In genomic region chr5:65566505-65566904, GRCh38 we compare ENCODE assay signal across 24 cellular contexts. TPM values are rescaled to one million over a fixed set of nuclear protein-coding genes. Genes with fewer than 3 reads are reported as not detected.
DNase-seq lines count a peak whose midpoint lies in the region; ATAC-seq and TF ChIP-seq lines count a peak whose summit lies in the region.
"Had no signal": no experiment of that assay in that cellular context is flagged by ENCODE, and none has a peak within 500 bp of the region (broad histone marks: within the 10 kb centered on the region; RNA-seq: fewer than 3 reads in every experiment).

No MANE protein-coding gene starts in this region.

- no peak overlapping the region for H3K4me3 Mint-ChIP-seq in T-helper 2 cell treated with Interferon-gamma antibody and Interleukin-4, amounts not matched to agents 5 μg/mL and 100 μg/mL, for 36 hours
- peak overlapping the region; percentile 17 for H3K4me3 Mint-ChIP-seq in stimulated activated naive CD8-positive, alpha-beta T cell treated with anti-CD3 and anti-CD28 coated beads, Interleukin-15, Interleukin-2, amounts not matched to agents 100 ng/mL and 50 ng/mL, for 24 hours
- no peak overlapping the region for H3K4me3 Mint-ChIP-seq in stimulated activated naive CD8-positive, alpha-beta T cell treated with anti-CD3 and anti-CD28 coated beads, Interleukin-15, amount 100 ng/mL, for 72 hours
- peak overlapping the region; percentile 27 for H3K4me3 Mint-ChIP-seq in activated naive CD8-positive, alpha-beta T cell treated with anti-CD3 and anti-CD28 coated beads, Interleukin-2, amount 50 U/mL, for 24 hours
- no peak overlapping the region for H3K4me3 Mint-ChIP-seq in activated CD4-positive, alpha-beta T cell treated with anti-CD3 and anti-CD28 coated beads, Interleukin-2, amount 10 ng/mL, durations not matched to agents 24 days and 14 days

- H3K4me1 ChIP-seq in ovary (ENCODE audit: insufficient read depth) = peaks cover 7% of the 10 kb centered on the region

- H3K36me3 ChIP-seq in ovary = no peaks in the 10 kb centered on the region

- intact Hi-C loops in ovary (cut with DNase I) = no loop called here
- intact Hi-C loops in activated CD4-positive, alpha-beta T cell treated with anti-CD3 and anti-CD28 coated beads, Interleukin-2, amount 10 ng/mL, durations not matched to agents 24 days and 14 days (cut with micrococcal nuclease) = no loop called here

- H3K27ac ChIP-seq in ovary = no peak overlapping the region
- H3K27ac ChIP-seq: 22Rv1, BLaER1, SJSA1 had no signal

- no peak for ATAC-seq in stimulated activated naive CD8-positive, alpha-beta T cell treated with anti-CD3 and anti-CD28 coated beads, Interleukin-15, amount 100 ng/mL, for 72 hours
- no peak for ATAC-seq in activated naive CD8-positive, alpha-beta T cell treated with anti-CD3 and anti-CD28 coated beads, Interleukin-2, amount 50 U/mL, for 24 hours
- ATAC-seq in esophagus mucosa = no peak
- ATAC-seq: HCT116 had no signal

- H3K9me3 ChIP-seq in ovary = no peaks in the 10 kb centered on the region
- H3K9me3 ChIP-seq: BLaER1, MG63, SJSA1 had no signal

- H3K27ac Mint-ChIP-seq in T-helper 2 cell treated with Interferon-gamma antibody and Interleukin-4, amounts not matched to agents 5 μg/mL and 100 μg/mL, for 36 hours = peak overlapping the region; percentile 59
- peak overlapping the region; percentile 56 for H3K27ac Mint-ChIP-seq in stimulated activated naive CD8-positive, alpha-beta T cell treated with anti-CD3 and anti-CD28 coated beads, Interleukin-15, Interleukin-2, amounts not matched to agents 100 ng/mL and 50 ng/mL, for 24 hours
- H3K27ac Mint-ChIP-seq in stimulated activated naive CD8-positive, alpha-beta T cell treated with anti-CD3 and anti-CD28 coated beads, Interleukin-15, amount 100 ng/mL, for 72 hours = no peak overlapping the region
- peak overlapping the region; percentile 79 for H3K27ac Mint-ChIP-seq in activated naive CD8-positive, alpha-beta T cell treated with anti-CD3 and anti-CD28 coated beads, Interleukin-2, amount 50 U/mL, for 24 hours
- H3K27ac Mint-ChIP-seq in activated CD4-positive, alpha-beta T cell treated with anti-CD3 and anti-CD28 coated beads, Interleukin-2, amount 10 ng/mL, durations not matched to agents 24 days and 14 days = no peak overlapping the region

- H3K4me3 ChIP-seq in ovary = no peak overlapping the region
- H3K4me3 ChIP-seq: BLaER1, MG63, SJSA1 had no signal

- H3K9me3 Mint-ChIP-seq in T-helper 2 cell treated with Interferon-gamma antibody and Interleukin-4, amounts not matched to agents 5 μg/mL and 100 μg/mL, for 36 hours = no peaks in the 10 kb centered on the region
- no peaks in the 10 kb centered on the region for H3K9me3 Mint-ChIP-seq in stimulated activated naive CD8-positive, alpha-beta T cell treated with anti-CD3 and anti-CD28 coated beads, Interleukin-15, Interleukin-2, amounts not matched to agents 100 ng/mL and 50 ng/mL, for 24 hours
- H3K9me3 Mint-ChIP-seq in stimulated activated naive CD8-positive, alpha-beta T cell treated with anti-CD3 and anti-CD28 coated beads, Interleukin-15, amount 100 ng/mL, for 72 hours = no peaks in the 10 kb centered on the region
- H3K9me3 Mint-ChIP-seq in activated naive CD8-positive, alpha-beta T cell treated with anti-CD3 and anti-CD28 coated beads, Interleukin-2, amount 50 U/mL, for 24 hours = no peaks in the 10 kb centered on the region
- H3K9me3 Mint-ChIP-seq in activated CD4-positive, alpha-beta T cell treated with anti-CD3 and anti-CD28 coated beads, Interleukin-2, amount 10 ng/mL, durations not matched to agents 24 days and 14 days = no peaks in the 10 kb centered on the region
- H3K9me3 Mint-ChIP-seq: CD8-positive, alpha-beta memory T cell had no signal

- no peak for TF ChIP-seq EP300 in ovary (IDR thresholded peaks at IDR 0.05)

- peaks cover 26% of the 10 kb centered on the region for H3K4me1 Mint-ChIP-seq in T-helper 2 cell treated with Interferon-gamma antibody and Interleukin-4, amounts not matched to agents 5 μg/mL and 100 μg/mL, for 36 hours (ENCODE audit: low read depth)
- H3K4me1 Mint-ChIP-seq in stimulated activated naive CD8-positive, alpha-beta T cell treated with anti-CD3 and anti-CD28 coated beads, Interleukin-15, Interleukin-2, amounts not matched to agents 100 ng/mL and 50 ng/mL, for 24 hours (ENCODE audit: low read depth) = peaks cover 44% of the 10 kb centered on the region
- peaks cover 41% of the 10 kb centered on the region for H3K4me1 Mint-ChIP-seq in stimulated activated naive CD8-positive, alpha-beta T cell treated with anti-CD3 and anti-CD28 coated beads, Interleukin-15, amount 100 ng/mL, for 72 hours
- H3K4me1 Mint-ChIP-seq in activated naive CD8-positive, alpha-beta T cell treated with anti-CD3 and anti-CD28 coated beads, Interleukin-2, amount 50 U/mL, for 24 hours = peaks cover 55% of the 10 kb centered on the region
- peaks cover 32% of the 10 kb centered on the region for H3K4me1 Mint-ChIP-seq in activated CD4-positive, alpha-beta T cell treated with anti-CD3 and anti-CD28 coated beads, Interleukin-2, amount 10 ng/mL, durations not matched to agents 24 days and 14 days

- no peaks in the 10 kb centered on the region for H3K27me3 Mint-ChIP-seq in T-helper 2 cell treated with Interferon-gamma antibody and Interleukin-4, amounts not matched to agents 5 μg/mL and 100 μg/mL, for 36 hours (ENCODE audit: low read depth)
- H3K27me3 Mint-ChIP-seq in stimulated activated naive CD8-positive, alpha-beta T cell treated with anti-CD3 and anti-CD28 coated beads, Interleukin-15, Interleukin-2, amounts not matched to agents 100 ng/mL and 50 ng/mL, for 24 hours = no peaks in the 10 kb centered on the region
- no peaks in the 10 kb centered on the region for H3K27me3 Mint-ChIP-seq in stimulated activated naive CD8-positive, alpha-beta T cell treated with anti-CD3 and anti-CD28 coated beads, Interleukin-15, amount 100 ng/mL, for 72 hours
- no peaks in the 10 kb centered on the region for H3K27me3 Mint-ChIP-seq in activated naive CD8-positive, alpha-beta T cell treated with anti-CD3 and anti-CD28 coated beads, Interleukin-2, amount 50 U/mL, for 24 hours
- H3K27me3 Mint-ChIP-seq in activated CD4-positive, alpha-beta T cell treated with anti-CD3 and anti-CD28 coated beads, Interleukin-2, amount 10 ng/mL, durations not matched to agents 24 days and 14 days = no peaks in the 10 kb centered on the region
- H3K27me3 Mint-ChIP-seq: CD8-positive, alpha-beta memory T cell had no signal

- no peak for DNase-seq in T-helper 2 cell treated with Interferon-gamma antibody and Interleukin-4, amounts not matched to agents 5 μg/mL and 100 μg/mL, for 36 hours (ENCODE audit: low spot score)
- DNase-seq in T-helper 2 cell (no peak), ovary (no peak)
- no peak for DNase-seq in stimulated activated naive CD8-positive, alpha-beta T cell treated with anti-CD3 and anti-CD28 coated beads, Interleukin-15, amount 100 ng/mL, for 72 hours
- no peak for DNase-seq in activated naive CD8-positive, alpha-beta T cell treated with anti-CD3 and anti-CD28 coated beads, Interleukin-2, amount 50 U/mL, for 24 hours
- DNase-seq in activated CD4-positive, alpha-beta T cell treated with anti-CD3 and anti-CD28 coated beads, Interleukin-2, amount 10 ng/mL, durations not matched to agents 24 days and 14 days = no peak
- DNase-seq: ACHN; Calu3; CD8-positive, alpha-beta memory T cell; DMS153; GOT3; Kasumi-1; MG63; NCI-H1417; NCI-H1694 treated with DMSO at 0.1 percent for 48 hours; NCI-H2081 treated with DMSO at 0.1 percent for 48 hours; NCI-H446; NCI-H526 had no signal

- WGBS in ovary, 3 donors = 75 to 79% (median 78%) methylated on average over 5 of the region's 5 CpGs

- no peaks in the 10 kb centered on the region for H3K27me3 ChIP-seq in ovary
- H3K27me3 ChIP-seq: BLaER1, MG63, SJSA1 had no signal

- H3K36me3 Mint-ChIP-seq in T-helper 2 cell treated with Interferon-gamma antibody and Interleukin-4, amounts not matched to agents 5 μg/mL and 100 μg/mL, for 36 hours (ENCODE audit: low read depth) = peaks cover 37% of the 10 kb centered on the region
- peaks cover 18% of the 10 kb centered on the region for H3K36me3 Mint-ChIP-seq in stimulated activated naive CD8-positive, alpha-beta T cell treated with anti-CD3 and anti-CD28 coated beads, Interleukin-15, Interleukin-2, amounts not matched to agents 100 ng/mL and 50 ng/mL, for 24 hours (ENCODE audit: low read depth)
- H3K36me3 Mint-ChIP-seq in activated naive CD8-positive, alpha-beta T cell treated with anti-CD3 and anti-CD28 coated beads, Interleukin-2, amount 50 U/mL, for 24 hours (ENCODE audit: low read depth) = peaks cover 20% of the 10 kb centered on the region
- H3K36me3 Mint-ChIP-seq in activated CD4-positive, alpha-beta T cell treated with anti-CD3 and anti-CD28 coated beads, Interleukin-2, amount 10 ng/mL, durations not matched to agents 24 days and 14 days (ENCODE audit: low read depth) = peaks cover 30% of the 10 kb centered on the region

- TF ChIP-seq POLR2A in ovary (IDR thresholded peaks at IDR 0.05) = no peak

- TF ChIP-seq CTCF in ovary (IDR thresholded peaks at IDR 0.05) = no peak

RNA-seq across cellular contexts. Expression of gene PPWD1, which starts 3.4 kb away (rescaled TPM):
- total RNA-seq in ovary (10 to 100 TPM; 30.7 to 82.1 (median 36.7) TPM), esophagus mucosa (16.6 TPM)
- 10 to 100 TPM; 28.0 to 41.7 TPM for polyA plus RNA-seq in ovary
- 53.9 and 55.6 TPM in 2 replicates for total RNA-seq in activated CD4-positive, alpha-beta T cell treated with anti-CD3 and anti-CD28 coated beads, Interleukin-2, amount 10 ng/mL, durations not matched to agents 24 days and 14 days

RNA-seq across cellular contexts. Expression of gene CENPK, which starts 3.5 kb away (rescaled TPM):
- total RNA-seq in ovary (1 to 10 TPM in 5 of 7 donors, under 1 TPM in 2; 0.83 to 3.0 (median 1.7) TPM), esophagus mucosa (9.3 TPM)
- 1 to 10 TPM; 1.5 to 1.7 TPM for polyA plus RNA-seq in ovary
- 87.8 and 88.8 TPM in 2 replicates for total RNA-seq in activated CD4-positive, alpha-beta T cell treated with anti-CD3 and anti-CD28 coated beads, Interleukin-2, amount 10 ng/mL, durations not matched to agents 24 days and 14 days

RNA-seq across cellular contexts. Expression of gene TRIM23, which starts 57.6 kb away (rescaled TPM):
- total RNA-seq in ovary (10 to 100 TPM in 6 of 7 donors, 1 to 10 TPM in 1; 9.3 to 23.4 (median 19.9) TPM), esophagus mucosa (4.8 TPM)
- polyA plus RNA-seq in ovary = 1 to 10 TPM; 8.3 to 9.3 TPM
- total RNA-seq in activated CD4-positive, alpha-beta T cell treated with anti-CD3 and anti-CD28 coated beads, Interleukin-2, amount 10 ng/mL, durations not matched to agents 24 days and 14 days = 5.3 and 6.0 TPM in 2 replicates

RNA-seq across cellular contexts. Expression of gene SHLD3, which starts 58.3 kb away (rescaled TPM):
- total RNA-seq in ovary (1 to 10 TPM; 1.6 to 3.3 (median 2.6) TPM), esophagus mucosa (1.5 TPM)
- polyA plus RNA-seq in ovary = 1 to 10 TPM; 1.2 to 1.6 TPM
- 4.7 and 5.1 TPM in 2 replicates for total RNA-seq in activated CD4-positive, alpha-beta T cell treated with anti-CD3 and anti-CD28 coated beads, Interleukin-2, amount 10 ng/mL, durations not matched to agents 24 days and 14 days

RNA-seq across cellular contexts. Expression of gene TRAPPC13, which starts 58.3 kb away (rescaled TPM):
- total RNA-seq in ovary (10 to 100 TPM; 10.5 to 21.5 (median 13.9) TPM), esophagus mucosa (18.9 TPM)
- 10 to 100 TPM; 11.4 to 11.7 TPM for polyA plus RNA-seq in ovary
- 22.4 and 27.2 TPM in 2 replicates for total RNA-seq in activated CD4-positive, alpha-beta T cell treated with anti-CD3 and anti-CD28 coated beads, Interleukin-2, amount 10 ng/mL, durations not matched to agents 24 days and 14 days

Comparison
In these comparisons a context has a peak if more than half of its experiments do, and no peak if none do; other contexts are left out.
1. H3K27ac Mint-ChIP-seq: peak in T-helper 2 cell treated with Interferon-gamma antibody and Interleukin-4, amounts not matched to agents 5 μg/mL and 100 μg/mL, for 36 hours (single experiment), stimulated activated naive CD8-positive, alpha-beta T cell treated with anti-CD3 and anti-CD28 coated beads, Interleukin-15, Interleukin-2, amounts not matched to agents 100 ng/mL and 50 ng/mL, for 24 hours (single experiment) and activated naive CD8-positive, alpha-beta T cell treated with anti-CD3 and anti-CD28 coated beads, Interleukin-2, amount 50 U/mL, for 24 hours (single experiment); none in stimulated activated naive CD8-positive, alpha-beta T cell treated with anti-CD3 and anti-CD28 coated beads, Interleukin-15, amount 100 ng/mL, for 72 hours (0 of 2) and activated CD4-positive, alpha-beta T cell treated with anti-CD3 and anti-CD28 coated beads, Interleukin-2, amount 10 ng/mL, durations not matched to agents 24 days and 14 days (single experiment).
2. H3K4me3 Mint-ChIP-seq: peak in stimulated activated naive CD8-positive, alpha-beta T cell treated with anti-CD3 and anti-CD28 coated beads, Interleukin-15, Interleukin-2, amounts not matched to agents 100 ng/mL and 50 ng/mL, for 24 hours (single experiment) and activated naive CD8-positive, alpha-beta T cell treated with anti-CD3 and anti-CD28 coated beads, Interleukin-2, amount 50 U/mL, for 24 hours (single experiment); none in T-helper 2 cell treated with Interferon-gamma antibody and Interleukin-4, amounts not matched to agents 5 μg/mL and 100 μg/mL, for 36 hours (single experiment), stimulated activated naive CD8-positive, alpha-beta T cell treated with anti-CD3 and anti-CD28 coated beads, Interleukin-15, amount 100 ng/mL, for 72 hours (0 of 2) and activated CD4-positive, alpha-beta T cell treated with anti-CD3 and anti-CD28 coated beads, Interleukin-2, amount 10 ng/mL, durations not matched to agents 24 days and 14 days (single experiment).